9 cellular contexts compared by ENCODE assay signal in genomic region chr1:8152731-8153702, GRCh38.
A peak's percentile ranks its signal among the peaks of the same experiment; 100 is the strongest.
DNase-seq lines count a peak whose midpoint lies in the region; ATAC-seq, FAIRE-seq and TF ChIP-seq lines count a peak whose summit lies in the region.
"Had no signal": no experiment of that assay in that cellular context is flagged by ENCODE, and none has a peak within 500 bp of the region (broad histone marks: within the 10 kb centered on the region; RNA-seq: fewer than 3 reads in every experiment).

No MANE protein-coding gene starts in this region.

- no peaks in the 10 kb centered on the region for H3K4me1 ChIP-seq in GM12878 (ENCODE audit: control insufficient read depth, insufficient read depth, low read length)

- no peak overlapping the region for H3K4me2 ChIP-seq in GM12878 (ENCODE audit: control insufficient read depth, insufficient read depth)

- in situ Hi-C loops in GM12878 (cut with MboI) (no loop called here), GM13977 (cut with MboI; ENCODE audit: low pct_unique_long_range_greater_than_20kb, low sequenced_read_pairs, unreplicated experiment) (no loop called here)

- BruUV-seq in GM12878 (replicated peaks; lab: Mats Ljungman, UMichigan) = no TSS peak

- WGBS in GM12878 (ENCODE audit: insufficient coverage, insufficient replicate concordance, low lambda C conversion rate, missing lambda C conversion rate) = 72% methylated on average over 19 of the region's 19 CpGs

- H3K27me3 Mint-ChIP-seq in IgD-negative memory B cell = peaks cover 19% of the 10 kb centered on the region
- no peaks in the 10 kb centered on the region for H3K27me3 Mint-ChIP-seq in activated CD4-positive, alpha-beta memory T cell treated with anti-CD3 and anti-CD28 coated beads for 36 hours

- H3K4me3 Mint-ChIP-seq in IgD-negative memory B cell = no peak overlapping the region
- H3K4me3 Mint-ChIP-seq in activated CD4-positive, alpha-beta memory T cell treated with anti-CD3 and anti-CD28 coated beads for 36 hours = peak overlapping the region; percentile 69

- no peaks in the 10 kb centered on the region for H3K36me3 Mint-ChIP-seq in IgD-negative memory B cell
- H3K36me3 Mint-ChIP-seq in activated CD4-positive, alpha-beta memory T cell treated with anti-CD3 and anti-CD28 coated beads for 36 hours = peaks cover 7% of the 10 kb centered on the region

- peak; percentile 72 for DNase-seq in activated CD4-positive, alpha-beta memory T cell treated with anti-CD3 and anti-CD28 coated beads for 36 hours
- no peak for DNase-seq in GM12878 (ENCODE audit: low read depth, low spot score)
- peak; percentile 27 to 28 for DNase-seq in stimulated activated CD4-positive, alpha-beta T cell treated with anti-CD3 and anti-CD28 coated beads, Interleukin-2, amount 100 ng/mL, for 24 hours
- DNase-seq in NCI-H526 (lab: John Stamatoyannopoulos, UW) = no peak
- DNase-seq in iPS-NIHi11 (ENCODE audit: low spot score) = no peak
- DNase-seq in GM13977 (ENCODE audit: low spot score) = no peak

- CTCF ChIA-PET in activated CD4-positive, alpha-beta memory T cell treated with anti-CD3 and anti-CD28 coated beads for 36 hours (lab: Charles Lee) = interaction anchor here (1.1 to 1.6 kb wide), 3 partner anchors 13 to 198 kb away, joined by 3 to 6 read pairs (median 4); no protein-coding TSS in a partner anchor
- CTCF ChIA-PET in GM12878 (lab: Yijun Ruan, JAX) = interaction anchor here (0.7 kb wide), 2 partner anchors 55 to 117 kb away, joined by 3 read pairs; no protein-coding TSS in a partner anchor

- TF ChIP-seq POLR2A in GM12878 (IDR thresholded peaks at IDR 0.05; ENCODE audit: low read depth, low read length) = no peak

- ATAC-seq in GM12878 = no peak
- ATAC-seq in GM18511 (IDR thresholded peaks at IDR 0.05; ENCODE audit: unreplicated experiment) = no peak

- TF ChIP-seq RAD21 in GM12878 (IDR thresholded peaks at IDR 0.05; ENCODE audit: insufficient read depth, low read depth, low read length) = no peak

- intact Hi-C loops in activated CD4-positive, alpha-beta memory T cell treated with anti-CD3 and anti-CD28 coated beads for 36 hours (cut with micrococcal nuclease) = loop anchor here (1.0 to 2.0 kb wide), 3 partner anchors 16 to 56 kb away; no protein-coding TSS in a partner anchor
- intact Hi-C loops in GM12878 (cut with micrococcal nuclease; ENCODE audit: unreplicated experiment) = no loop called here

- TF ChIP-seq CTCF in GM12878 (IDR thresholded peaks at IDR 0.05 in 2 of 3, conservative IDR thresholded peaks at IDR 0.05 in 1 of 3; ENCODE audit: control insufficient read depth in 2 of 3, extremely low read depth in 1 of 3, insufficient read depth in 1 of 3, low read depth in 3 of 3, low read length in 3 of 3) = no peak
- no peak for TF ChIP-seq CTCF in GM13977 (IDR thresholded peaks at IDR 0.05; ENCODE audit: extremely low read depth, insufficient read depth, missing control alignments)

- no peaks in the 10 kb centered on the region for H3K36me3 ChIP-seq in GM12878 (ENCODE audit: control insufficient read depth in 2 of 2, insufficient read depth in 2 of 2, low read length in 1 of 2)

- no peaks in the 10 kb centered on the region for H4K20me1 ChIP-seq in GM12878 (ENCODE audit: control insufficient read depth, insufficient read depth)

- no peak for TF ChIP-seq EP300 in GM12878 (IDR thresholded peaks at IDR 0.05; ENCODE audit: borderline replicate concordance in 1 of 2, control insufficient read depth in 1 of 2, low read depth in 2 of 2, low read length in 2 of 2)

- H3K27ac ChIP-seq in GM12878 (ENCODE audit: control insufficient read depth, insufficient read depth) = no peak overlapping the region
- H3K27ac ChIP-seq: coronary artery had no signal

- H3K9me3 Mint-ChIP-seq in IgD-negative memory B cell = peaks cover 0 to 6% (median 0%) of the 10 kb centered on the region in 3 donors
- peaks cover 10% of the 10 kb centered on the region for H3K9me3 Mint-ChIP-seq in activated CD4-positive, alpha-beta memory T cell treated with anti-CD3 and anti-CD28 coated beads for 36 hours

- SMC1A ChIA-PET in GM12878 (lab: Charles Lee; ENCODE audit: uncharacterized antibody, unreplicated experiment) = interaction anchor here (1.0 to 1.2 kb wide), 2 partner anchors 10 to 33 kb away, joined by 4 to 6 read pairs; no protein-coding TSS in a partner anchor

- no peak overlapping the region for H3K9ac ChIP-seq in GM12878 (ENCODE audit: control insufficient read depth, insufficient read depth, low read length)

- RAD21 ChIA-PET in GM12878 (lab: Charles Lee; ENCODE audit: unreplicated experiment) = no interaction called here

- H3K9me3 ChIP-seq in GM12878 (replicated peaks; ENCODE audit: control insufficient read depth, insufficient read depth, low read length) = no peaks in the 10 kb centered on the region; the same call in 2 of the 3 replicates

- no peak for FAIRE-seq in GM12878 (lab: Jason Lieb, UNC)

- no peak overlapping the region for H3K4me3 ChIP-seq in GM12878
- H3K4me3 ChIP-seq: coronary artery had no signal

- POLR2A ChIA-PET in activated CD4-positive, alpha-beta memory T cell treated with anti-CD3 and anti-CD28 coated beads for 36 hours (lab: Charles Lee) = interaction anchor here (0.7 kb wide), 1 partner anchor 79 kb away, joined by 3 read pairs; no protein-coding TSS in a partner anchor
- POLR2A ChIA-PET in GM12878 (lab: Charles Lee) = no interaction called here

- H3K27me3 ChIP-seq in GM12878 (replicated peaks in 1 of 2; ENCODE audit: control insufficient read depth in 2 of 2, insufficient read depth in 2 of 2, low read length in 1 of 2) = no peaks in the 10 kb centered on the region

- peaks cover 0 to 4% (median 0%) of the 10 kb centered on the region in 3 donors for H3K4me1 Mint-ChIP-seq in IgD-negative memory B cell
- H3K4me1 Mint-ChIP-seq in activated CD4-positive, alpha-beta memory T cell treated with anti-CD3 and anti-CD28 coated beads for 36 hours (ENCODE audit: low read depth) = peaks cover 42% of the 10 kb centered on the region

- no peak overlapping the region for H2AFZ ChIP-seq in GM12878 (ENCODE audit: control insufficient read depth, low read depth, low read length)

- H3K27ac Mint-ChIP-seq in IgD-negative memory B cell = peak overlapping the region in 2 of 3 donors; percentile 76 to 86
- peak overlapping the region; percentile 94 for H3K27ac Mint-ChIP-seq in activated CD4-positive, alpha-beta memory T cell treated with anti-CD3 and anti-CD28 coated beads for 36 hours

- H3K79me2 ChIP-seq in GM12878 (ENCODE audit: control insufficient read depth, insufficient read depth, low read length) = no peaks in the 10 kb centered on the region

TF ChIP-seq in GM12878, 131 proteins besides CTCF, POLR2A, EP300 and RAD21:
- no peak for TF ChIP-seq DPF2 (IDR thresholded peaks at IDR 0.05)
- no peak for TF ChIP-seq ZBTB40 (IDR thresholded peaks at IDR 0.05; ENCODE audit: borderline replicate concordance)
- peak; percentile 32; the same call in 1 of the 2 replicates for TF ChIP-seq RUNX3 (IDR thresholded peaks at IDR 0.05; ENCODE audit: low read length)
- no peak for TF ChIP-seq BMI1 (IDR thresholded peaks at IDR 0.05; ENCODE audit: borderline replicate concordance)
- TF ChIP-seq, protein P1, sequence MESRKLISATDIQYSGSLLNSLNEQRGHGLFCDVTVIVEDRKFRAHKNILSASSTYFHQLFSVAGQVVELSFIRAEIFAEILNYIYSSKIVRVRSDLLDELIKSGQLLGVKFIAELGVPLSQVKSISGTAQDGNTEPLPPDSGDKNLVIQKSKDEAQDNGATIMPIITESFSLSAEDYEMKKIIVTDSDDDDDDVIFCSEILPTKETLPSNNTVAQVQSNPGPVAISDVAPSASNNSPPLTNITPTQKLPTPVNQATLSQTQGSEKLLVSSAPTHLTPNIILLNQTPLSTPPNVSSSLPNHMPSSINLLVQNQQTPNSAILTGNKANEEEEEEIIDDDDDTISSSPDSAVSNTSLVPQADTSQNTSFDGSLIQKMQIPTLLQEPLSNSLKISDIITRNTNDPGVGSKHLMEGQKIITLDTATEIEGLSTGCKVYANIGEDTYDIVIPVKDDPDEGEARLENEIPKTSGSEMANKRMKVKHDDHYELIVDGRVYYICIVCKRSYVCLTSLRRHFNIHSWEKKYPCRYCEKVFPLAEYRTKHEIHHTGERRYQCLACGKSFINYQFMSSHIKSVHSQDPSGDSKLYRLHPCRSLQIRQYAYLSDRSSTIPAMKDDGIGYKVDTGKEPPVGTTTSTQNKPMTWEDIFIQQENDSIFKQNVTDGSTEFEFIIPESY (IDR thresholded peaks at IDR 0.05) = peak; percentile 80; the same call in 1 of the 2 replicates
- TF ChIP-seq ETV6 (conservative IDR thresholded peaks at IDR 0.05 in 1 of 2, IDR thresholded peaks at IDR 0.05 in 1 of 2; ENCODE audit: borderline replicate concordance in 1 of 2, low read depth in 1 of 2) = no peak

Comparison
In these comparisons a context has a peak if more than half of its experiments do, and no peak if none do; other contexts are left out.
1. DNase-seq: peak in activated CD4-positive, alpha-beta memory T cell treated with anti-CD3 and anti-CD28 coated beads for 36 hours (single experiment) and stimulated activated CD4-positive, alpha-beta T cell treated with anti-CD3 and anti-CD28 coated beads, Interleukin-2, amount 100 ng/mL, for 24 hours (2 of 2); none in GM12878 (single experiment), NCI-H526 (0 of 2), iPS-NIHi11 (single experiment) and GM13977 (single experiment).